In genomic region chr9:129352157-129352870, GRCh38 we compare ENCODE assay signal across 9 cellular contexts.
A peak's percentile ranks its signal among the peaks of the same experiment; 100 is the strongest.
DNase-seq lines count a peak whose midpoint lies in the region; ATAC-seq and TF ChIP-seq lines count a peak whose summit lies in the region.
"Had no signal": no experiment of that assay in that cellular context is flagged by ENCODE, and none has a peak within 500 bp of the region (broad histone marks: within the 10 kb centered on the region; RNA-seq: fewer than 3 reads in every experiment).

No MANE protein-coding gene starts in this region.

- WGBS in mesodermal cell (ENCODE audit: insufficient coverage in 2 of 2), 2 experiments, result 1 to 7% methylated on average over 18 to 28 of the region's 46 CpGs

- CTCF ChIA-PET in activated CD4-positive, alpha-beta memory T cell treated with anti-CD3 and anti-CD28 coated beads for 36 hours (lab: Charles Lee), result interaction anchor here (1.1 to 1.2 kb wide), 2 partner anchors 10 to 178 kb away, joined by 3 read pairs; no protein-coding TSS in a partner anchor

- H3K4me1 Mint-ChIP-seq in activated CD4-positive, alpha-beta memory T cell treated with anti-CD3 and anti-CD28 coated beads for 36 hours (ENCODE audit: low read depth), result peaks cover 3% of the 10 kb centered on the region

- H3K4me1 ChIP-seq in mesodermal cell (ENCODE audit: control insufficient read depth, insufficient read depth, low read length, poor library complexity, severe bottlenecking), result peaks cover 33% of the 10 kb centered on the region
- peaks cover 53% of the 10 kb centered on the region for H3K4me1 ChIP-seq in vagina

- H3K27me3 ChIP-seq in dorsolateral prefrontal cortex (peaks cover 0 to 9% (median 0%) of the 10 kb centered on the region in 45 donors), vagina (no peaks in the 10 kb centered on the region)

- peak; percentile 30 for DNase-seq in stimulated activated CD4-positive, alpha-beta T cell treated with anti-CD3 and anti-CD28 coated beads, Interleukin-15, amount 100 ng/mL, for 24 hours
- DNase-seq in stimulated activated CD4-positive, alpha-beta T cell treated with anti-CD3 and anti-CD28 coated beads, Interleukin-2, amount 100 ng/mL, for 48 hours, result no peak
- DNase-seq in dorsolateral prefrontal cortex (peak in 1 of 10 donors; percentile 43), vagina (ENCODE audit: extremely low spot score in 2 of 2) (no peak), SW480 (ENCODE audit: low spot score) (no peak)
- no peak for DNase-seq in activated CD4-positive, alpha-beta memory T cell treated with anti-CD3 and anti-CD28 coated beads for 36 hours
- DNase-seq: DND-41 had no signal

- intact Hi-C loops in dorsolateral prefrontal cortex (cut with DNase I), result no loop called here
- intact Hi-C loops in vagina (cut with DNase I), result no loop called here
- intact Hi-C loops in activated CD4-positive, alpha-beta memory T cell treated with anti-CD3 and anti-CD28 coated beads for 36 hours (cut with micrococcal nuclease), result no loop called here

- no peak for ATAC-seq in GM18909 (IDR thresholded peaks at IDR 0.05; ENCODE audit: poor library complexity, unreplicated experiment)

- no peaks in the 10 kb centered on the region for H3K36me3 Mint-ChIP-seq in activated CD4-positive, alpha-beta memory T cell treated with anti-CD3 and anti-CD28 coated beads for 36 hours

- H3K9me3 ChIP-seq in mesodermal cell (ENCODE audit: control insufficient read depth, low read length) (peaks cover 12% of the 10 kb centered on the region), vagina (no peaks in the 10 kb centered on the region)

- POLR2A ChIA-PET in activated CD4-positive, alpha-beta memory T cell treated with anti-CD3 and anti-CD28 coated beads for 36 hours (lab: Charles Lee), result no interaction called here

- peaks cover 13% of the 10 kb centered on the region for H3K9me3 Mint-ChIP-seq in activated CD4-positive, alpha-beta memory T cell treated with anti-CD3 and anti-CD28 coated beads for 36 hours

- H3K4me3 Mint-ChIP-seq in activated CD4-positive, alpha-beta memory T cell treated with anti-CD3 and anti-CD28 coated beads for 36 hours, result no peak overlapping the region

- H3K36me3 ChIP-seq in mesodermal cell (ENCODE audit: control insufficient read depth, insufficient read depth, low read length), result no peaks in the 10 kb centered on the region
- H3K36me3 ChIP-seq in vagina, result no peaks in the 10 kb centered on the region

- no peak overlapping the region for H3K27ac Mint-ChIP-seq in activated CD4-positive, alpha-beta memory T cell treated with anti-CD3 and anti-CD28 coated beads for 36 hours

- H3K27ac ChIP-seq in dorsolateral prefrontal cortex, result peak overlapping the region in 58 of 59 donors; percentile 16 to 91 (median 80)
- peak overlapping the region; percentile 82 for H3K27ac ChIP-seq in mesodermal cell (ENCODE audit: low read depth, low read length, severe bottlenecking)
- H3K27ac ChIP-seq in vagina, result peak overlapping the region; percentile 83

- H3K27me3 Mint-ChIP-seq in activated CD4-positive, alpha-beta memory T cell treated with anti-CD3 and anti-CD28 coated beads for 36 hours, result peaks cover 4% of the 10 kb centered on the region

- no peak for TF ChIP-seq POLR2A in vagina (IDR thresholded peaks at IDR 0.05)

- TF ChIP-seq CTCF in dorsolateral prefrontal cortex (IDR thresholded peaks at IDR 0.05 in 54 of 56, conservative IDR thresholded peaks at IDR 0.05 in 2 of 56; ENCODE audit: low read depth in 1 of 56, partially characterized antibody in 56 of 56), result no peak
- no peak for TF ChIP-seq CTCF in vagina (IDR thresholded peaks at IDR 0.05)

- H3K4me3 ChIP-seq in dorsolateral prefrontal cortex (peak overlapping the region in 58 of 59 donors; percentile 17 to 67 (median 49)), mesodermal cell (ENCODE audit: extremely low read depth, insufficient read depth, low read length, poor library complexity, severe bottlenecking) (peak overlapping the region; percentile 37), vagina (peak overlapping the region; percentile 34 to 40)
